Comparison of ENCODE assay signal across 21 cellular contexts in the genomic region with DNA sequence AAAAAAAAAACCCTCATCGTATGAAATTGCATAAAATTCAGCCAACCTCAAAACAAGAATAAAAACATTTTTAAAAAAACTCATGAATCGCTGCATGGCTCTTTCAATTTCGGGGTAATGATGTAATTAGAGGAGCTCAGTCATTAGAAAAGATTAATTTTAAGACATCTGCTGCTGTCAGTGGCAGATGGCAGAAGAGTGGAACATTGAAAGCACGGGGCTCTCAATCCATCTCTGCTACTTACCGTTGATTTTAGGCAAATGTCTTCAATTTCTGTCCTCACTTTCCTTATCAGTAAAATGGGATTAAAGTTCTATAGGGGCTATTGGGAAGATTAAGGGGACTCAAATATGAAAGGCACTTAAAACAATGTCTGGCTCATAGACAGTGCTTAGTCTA.
DNase-seq lines count a peak whose midpoint lies in the region; ATAC-seq and TF ChIP-seq lines count a peak whose summit lies in the region.
"Had no signal": no experiment of that assay in that cellular context is flagged by ENCODE, and none has a peak within 500 bp of the region (broad histone marks: within the 10 kb centered on the region; RNA-seq: fewer than 3 reads in every experiment).

No MANE protein-coding gene starts in this region.

- no peaks in the 10 kb centered on the region for H3K27me3 ChIP-seq in WERI-Rb-1 (ENCODE audit: insufficient read depth, low read depth, severe bottlenecking)

- no peak for TF ChIP-seq CTCF in WERI-Rb-1 (IDR thresholded peaks at IDR 0.05; ENCODE audit: low read depth, low read length)

- peaks cover 3% of the 10 kb centered on the region for H3K36me3 ChIP-seq in WERI-Rb-1

- in situ Hi-C loops in G401 (cut with HindIII; ENCODE audit: low sequenced_read_pairs) = no loop called here

- no peaks in the 10 kb centered on the region for H3K9me3 ChIP-seq in WERI-Rb-1 (ENCODE audit: severe bottlenecking)

- ATAC-seq in HG03196 (IDR thresholded peaks at IDR 0.05; ENCODE audit: unreplicated experiment) (no peak), GM18870 (IDR thresholded peaks at IDR 0.05; ENCODE audit: unreplicated experiment) (no peak)
- ATAC-seq: GM12878 had no signal

- DNase-seq in D341Med (ENCODE audit: low spot score) (peak; percentile 72), G401 (ENCODE audit: low spot score) (peak; percentile 4), NCI-H524 (lab: John Stamatoyannopoulos, UW) (peak; percentile 82 to 92), WERI-Rb-1 (peak; percentile 51), NCI-H774 (lab: John Stamatoyannopoulos, UW) (no peak)
- DNase-seq: Calu3; CD8-positive, alpha-beta memory T cell; DMS79 treated with DMSO at 0.1 percent for 48 hours; GM23248; H9; HFFc6; Kasumi-1; NCI-H1417 treated with DMSO at 0.1 percent for 48 hours; NCI-H1930; NCI-H345; NCI-H526 treated with DMSO at 0.1 percent for 48 hours; OCI-M1 had no signal

- H3K4me3 ChIP-seq in WERI-Rb-1 (ENCODE audit: low read depth, low read length) = no peak overlapping the region
- H3K4me3 ChIP-seq: GM12878, GM23248 had no signal

- peak overlapping the region; percentile 68 for H3K27ac ChIP-seq in WERI-Rb-1
- H3K27ac ChIP-seq: C4-2B, GM23248 had no signal
